9 cellular contexts compared by ENCODE assay signal in the genomic region with DNA sequence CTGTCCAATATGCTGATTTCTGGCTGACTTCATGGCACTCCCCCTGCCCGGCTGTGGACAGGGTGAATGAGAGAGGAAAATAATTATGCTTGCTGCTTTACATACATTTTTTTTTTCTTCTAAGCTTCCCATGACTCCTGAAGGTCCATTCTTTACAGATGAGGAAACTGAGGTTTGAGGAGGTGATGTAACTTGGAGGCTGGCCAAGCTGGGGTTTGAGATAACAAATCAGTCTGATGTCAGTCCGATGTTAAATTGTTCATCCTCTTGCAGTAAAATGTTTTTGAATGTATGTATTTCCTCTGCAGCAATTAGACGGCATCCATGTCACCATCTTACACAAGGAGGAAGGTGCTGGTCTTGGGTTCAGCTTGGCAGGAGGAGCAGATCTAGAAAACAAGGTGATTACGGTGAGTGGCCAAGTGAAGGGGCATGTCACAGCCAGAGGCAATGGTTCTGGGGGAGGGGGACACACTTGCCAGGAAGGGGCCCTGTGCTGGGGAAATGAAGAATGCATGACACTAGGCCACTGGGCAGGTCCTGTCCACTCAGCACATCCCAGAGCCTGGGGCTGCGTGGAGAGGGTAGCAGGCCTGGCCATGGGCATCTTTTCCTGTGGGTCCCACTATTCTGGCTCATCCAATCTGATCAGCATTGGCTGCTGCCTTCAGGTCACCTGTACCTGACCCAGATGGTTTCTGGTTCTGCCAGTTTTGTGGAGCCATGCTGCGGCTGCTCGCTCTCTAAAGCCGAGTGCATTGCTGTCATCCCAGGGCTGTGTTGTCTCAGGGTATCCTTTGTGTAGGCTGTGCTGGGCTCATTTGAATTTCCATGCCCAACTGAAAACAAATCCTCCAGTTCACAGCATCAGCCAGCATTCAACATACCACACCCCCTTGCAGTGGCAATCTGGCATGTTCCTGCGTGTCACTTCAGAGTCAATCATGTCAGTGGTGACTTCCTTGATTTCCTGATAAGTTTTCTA. TPM values are rescaled to one million over a fixed set of nuclear protein-coding genes. Genes with fewer than 3 reads are reported as not detected.
DNase-seq lines count a peak whose midpoint lies in the region; ATAC-seq, FAIRE-seq and TF ChIP-seq lines count a peak whose summit lies in the region.
"Had no signal": no experiment of that assay in that cellular context is flagged by ENCODE, and none has a peak within 500 bp of the region (broad histone marks: within the 10 kb centered on the region; RNA-seq: fewer than 3 reads in every experiment).

No MANE protein-coding gene starts in this region.

- H3K27me3 ChIP-seq in Karpas-422 (ENCODE audit: low read length) = no peaks in the 10 kb centered on the region
- H3K27me3 ChIP-seq in bronchial epithelial cell (ENCODE audit: control insufficient read depth, insufficient read depth, low read length) = no peaks in the 10 kb centered on the region
- H3K27me3 ChIP-seq in mucosa of rectum (ENCODE audit: control insufficient read depth in 2 of 2, insufficient read depth in 2 of 2, low read length in 2 of 2) = no peaks in the 10 kb centered on the region
- H3K27me3 ChIP-seq: gastrocnemius medialis had no signal

- H3K9me3 ChIP-seq in Karpas-422 (ENCODE audit: low read length) (no peaks in the 10 kb centered on the region), mucosa of rectum (ENCODE audit: control insufficient read depth in 2 of 2, low read length in 2 of 2) (no peaks in the 10 kb centered on the region)
- H3K9me3 ChIP-seq: gastrocnemius medialis had no signal

- no peak overlapping the region for H2AFZ ChIP-seq in Karpas-422 (ENCODE audit: low read length)

- no peak for TF ChIP-seq CTCF in bronchial epithelial cell (IDR thresholded peaks at IDR 0.05; ENCODE audit: insufficient read depth, low read length, severe bottlenecking)

- no peak overlapping the region for H3K4me3 ChIP-seq in Karpas-422 (ENCODE audit: low read length)
- H3K4me3 ChIP-seq in bronchial epithelial cell (ENCODE audit: low read depth, low read length) = no peak overlapping the region
- peak overlapping the region in 1 of 2 donors; percentile 70 for H3K4me3 ChIP-seq in mucosa of rectum (ENCODE audit: low read length in 2 of 2)
- H3K4me3 ChIP-seq: gastrocnemius medialis had no signal

- H3K9ac ChIP-seq in Karpas-422 (ENCODE audit: low read length) (0 out of 2 replicates have a peak overlapping the region, but pooled peaks have one; percentile 12), mucosa of rectum (ENCODE audit: low read depth in 1 of 2, low read length in 2 of 2) (no peak overlapping the region)

- DNase-seq in CD1c-positive myeloid dendritic cell (ENCODE audit: extremely low spot score) (peak; percentile 46), Karpas-422 (no peak), bronchial epithelial cell (ENCODE audit: low read depth) (peak; percentile 23), COLO829 (ENCODE audit: low spot score) (no peak), urothelium cell line (ENCODE audit: low spot score) (no peak)

- H3K36me3 ChIP-seq in Karpas-422 (ENCODE audit: insufficient read depth, low read length) (no peaks in the 10 kb centered on the region), bronchial epithelial cell (ENCODE audit: control insufficient read depth, insufficient read depth, low read length) (no peaks in the 10 kb centered on the region), mucosa of rectum (ENCODE audit: control insufficient read depth in 2 of 2, insufficient read depth in 2 of 2, low read length in 2 of 2) (peaks cover 28 to 41% of the 10 kb centered on the region in 2 donors)
- H3K36me3 ChIP-seq: gastrocnemius medialis had no signal

- no peak overlapping the region for H3K27ac ChIP-seq in Karpas-422 (ENCODE audit: low read length)
- peak overlapping the region; percentile 32 to 63 for H3K27ac ChIP-seq in mucosa of rectum (ENCODE audit: low read depth in 2 of 2, low read length in 2 of 2)

- peak overlapping the region; percentile 28 for H3K4me2 ChIP-seq in Karpas-422 (ENCODE audit: low read depth, low read length, poor library complexity, severe bottlenecking)

- FAIRE-seq in bronchial epithelial cell (lab: Jason Lieb, UNC) = peak; percentile 40
- no peak for FAIRE-seq in urothelium cell line (lab: Jason Lieb, UNC)

- ATAC-seq in GM19328 (IDR thresholded peaks at IDR 0.05; ENCODE audit: unreplicated experiment) (no peak), HG03097 (IDR thresholded peaks at IDR 0.05; ENCODE audit: low FRiP score, unreplicated experiment) (no peak)

- no peaks in the 10 kb centered on the region for H3K79me2 ChIP-seq in Karpas-422 (ENCODE audit: low read length)

- no peaks in the 10 kb centered on the region for H4K20me1 ChIP-seq in Karpas-422 (ENCODE audit: insufficient read depth, low read depth, low read length)

- H3K9me2 ChIP-seq in Karpas-422 (replicated peaks; ENCODE audit: insufficient read depth, low read length) = no peaks in the 10 kb centered on the region

- H3K4me1 ChIP-seq in Karpas-422 (ENCODE audit: low read length) (peaks cover 27% of the 10 kb centered on the region), mucosa of rectum (ENCODE audit: control insufficient read depth in 2 of 2, insufficient read depth in 2 of 2, low read length in 2 of 2) (peaks cover 9 to 15% of the 10 kb centered on the region in 2 donors)
- H3K4me1 ChIP-seq: gastrocnemius medialis had no signal

RNA-seq across cellular contexts. Expression of gene STARD5, which starts 20.4 kb away (rescaled TPM):
- total RNA-seq in Karpas-422 (2014; rRNA removed; shearing (Covaris generic); ENCODE audit: low replicate concordance) = 0.22 and 0.87 TPM in 2 replicates
- 5.0 and 5.9 TPM in 2 replicates for total RNA-seq in bronchial epithelial cell

Comparison
In these comparisons a context has a peak if more than half of its experiments do, and no peak if none do; other contexts are left out.
1. DNase-seq: peak in CD1c-positive myeloid dendritic cell (single experiment) and bronchial epithelial cell (single experiment); none in Karpas-422 (single experiment), COLO829 (single experiment) and urothelium cell line (single experiment).